In genomic region chr6:4973972-4974885, GRCh38 we compare ENCODE assay signal across 9 cellular contexts. TPM values are rescaled to one million over a fixed set of nuclear protein-coding genes. Genes with fewer than 3 reads are reported as not detected.
DNase-seq lines count a peak whose midpoint lies in the region; ATAC-seq, FAIRE-seq and TF ChIP-seq lines count a peak whose summit lies in the region.
"Had no signal": no experiment of that assay in that cellular context is flagged by ENCODE, and none has a peak within 500 bp of the region (broad histone marks: within the 10 kb centered on the region; RNA-seq: fewer than 3 reads in every experiment).

No MANE protein-coding gene starts in this region.

- no peak overlapping the region for H2BK120ac ChIP-seq in H1 (replicated peaks; ENCODE audit: low read depth, low read length)

- H2BK15ac ChIP-seq in H1 (ENCODE audit: low read length): no peak overlapping the region

- no peak overlapping the region for H3K56ac ChIP-seq in H1 (replicated peaks; ENCODE audit: insufficient read length, low read depth, low read length)

- H4K8ac ChIP-seq in H1 (ENCODE audit: extremely low read depth, insufficient read depth, low read length): peak overlapping the region; percentile 69; the same call in 1 of the 2 replicates

- FAIRE-seq in H1 (lab: Jason Lieb, UNC) (no peak), GM12891 (lab: Jason Lieb, UNC) (no peak)

- POLR2A ChIA-PET in BJ (lab: Charles Lee): interaction anchor here (0.7 kb wide), 1 partner anchor 10 kb away, joined by 3 read pairs; no protein-coding TSS in a partner anchor
- POLR2A ChIA-PET in H1 (lab: Charles Lee; ENCODE audit: partially characterized antibody): interaction anchor here (0.6 to 2.6 kb wide), 7 partner anchors 10 to 48 kb away, joined by 3 to 9 read pairs (median 3); partner anchors contain the start of gene RPP40

- H2AK5ac ChIP-seq in H1 (ENCODE audit: low read depth, low read length): no peak overlapping the region

- peaks cover 31% of the 10 kb centered on the region for H3K4me1 Mint-ChIP-seq in neural progenitor cell

- H3K27me3 Mint-ChIP-seq in neural progenitor cell (ENCODE audit: insufficient read depth, low read depth): peaks cover 20% of the 10 kb centered on the region

- no peak for ATAC-seq in GM19397 (IDR thresholded peaks at IDR 0.05; ENCODE audit: unreplicated experiment)
- ATAC-seq in HG02759 (IDR thresholded peaks at IDR 0.05; ENCODE audit: unreplicated experiment): no peak
- ATAC-seq: HCT116 had no signal

- no peak overlapping the region for H4K91ac ChIP-seq in H1 (replicated peaks; ENCODE audit: insufficient read length, low read length)

- H3K79me2 ChIP-seq in H1 (ENCODE audit: control insufficient read depth in 1 of 2, insufficient read depth in 2 of 2, low read length in 2 of 2) (no peaks in the 10 kb centered on the region), neural progenitor cell (ENCODE audit: low read depth) (no peaks in the 10 kb centered on the region)

- H3K4me3 ChIP-seq in BJ (ENCODE audit: low read depth, low read length) (no peak overlapping the region), H1 (ENCODE audit: extremely low read depth in 1 of 4, insufficient read depth in 2 of 4, low read depth in 3 of 4, low read length in 4 of 4) (peak overlapping the region in 1 of 4 experiments; percentile 9; a peak in 1 of 8 replicates), neural progenitor cell (no peak overlapping the region)

- peaks cover 0 to under 1% of the 10 kb centered on the region in 2 experiments; a peak in 1 of 4 replicates for H3K9me3 ChIP-seq in H1 (ENCODE audit: insufficient read depth in 2 of 2, low read depth in 1 of 2, low read length in 1 of 2)
- no peaks in the 10 kb centered on the region for H3K9me3 ChIP-seq in neural progenitor cell (ENCODE audit: low read depth)

- TF ChIP-seq EP300 in H1 (IDR thresholded peaks at IDR 0.05; ENCODE audit: borderline replicate concordance in 1 of 2, low read depth in 2 of 2, low read length in 2 of 2): no peak

- TF ChIP-seq CTCF in BJ (IDR thresholded peaks at IDR 0.05; ENCODE audit: insufficient read depth, low read depth, low read length) (no peak), H1 (IDR thresholded peaks at IDR 0.05; ENCODE audit: control extremely low read depth in 1 of 3, insufficient read depth in 1 of 3, low read depth in 1 of 3, low read length in 3 of 3) (no peak), neural progenitor cell (IDR thresholded peaks at IDR 0.05) (no peak)

- H2AFZ ChIP-seq in H1 (ENCODE audit: low read length): peak overlapping the region; percentile 43; the same call in 1 of the 2 replicates
- peak overlapping the region; percentile 65 for H2AFZ ChIP-seq in neural progenitor cell (replicated peaks)

- H2BK20ac ChIP-seq in H1 (ENCODE audit: low read length): no peak overlapping the region; the same call in 1 of the 2 replicates

- H3K4me3 Mint-ChIP-seq in neural progenitor cell: no peak overlapping the region

- peak overlapping the region; percentile 87 for H3K18ac ChIP-seq in H1 (ENCODE audit: extremely low read depth, low read length)

- peaks cover 45% of the 10 kb centered on the region for H3K9me3 Mint-ChIP-seq in neural progenitor cell

- H3K9ac ChIP-seq in H1 (replicated peaks in 1 of 4; ENCODE audit: extremely low read depth in 1 of 4, low read depth in 3 of 4, low read length in 3 of 4) (no peak overlapping the region; a peak in 1 of 7 replicates), neural progenitor cell (no peak overlapping the region)

- H4K5ac ChIP-seq in H1 (ENCODE audit: insufficient read length, low read depth, low read length): peak overlapping the region; percentile 11

- H3K4me2 ChIP-seq in H1 (ENCODE audit: insufficient read depth in 1 of 2, low read depth in 2 of 2, low read length in 2 of 2) (peak overlapping the region; percentile 37 to 51; a peak in 2 of 4 replicates), neural progenitor cell (peak overlapping the region; percentile 68)

- TF ChIP-seq POLR2A in H1 (IDR thresholded peaks at IDR 0.05; ENCODE audit: control extremely low read depth in 1 of 2, low read depth in 2 of 2, low read length in 2 of 2) (peak in 1 of 2 experiments; percentile 76; a peak in 2 of 3 replicates), GM12891 (IDR thresholded peaks at IDR 0.05; ENCODE audit: low read depth, low read length) (no peak)

- peak overlapping the region; percentile 57 for H3K27ac Mint-ChIP-seq in neural progenitor cell

- H4K20me1 ChIP-seq in H1 (replicated peaks in 1 of 2; ENCODE audit: control insufficient read depth in 1 of 2, insufficient read depth in 2 of 2, low read length in 2 of 2): no peaks in the 10 kb centered on the region
- H4K20me1 ChIP-seq in neural progenitor cell (ENCODE audit: low read depth): no peaks in the 10 kb centered on the region

- no peak overlapping the region for H3K23ac ChIP-seq in H1 (ENCODE audit: insufficient read length)

- no peak overlapping the region for H3K14ac ChIP-seq in H1 (ENCODE audit: insufficient read length)

- H3K23me2 ChIP-seq in H1 (ENCODE audit: low read depth, low read length): no peaks in the 10 kb centered on the region

- H3K79me1 ChIP-seq in H1 (ENCODE audit: low read depth, low read length): no peaks in the 10 kb centered on the region

- H3K27me3 ChIP-seq in BJ (ENCODE audit: control insufficient read depth, insufficient read depth, low read length) (peaks cover 7% of the 10 kb centered on the region), H1 (replicated peaks in 1 of 4; ENCODE audit: control insufficient read depth in 3 of 4, extremely low read depth in 1 of 4, insufficient read depth in 3 of 4, low read length in 3 of 4) (no peaks in the 10 kb centered on the region), neural progenitor cell (no peaks in the 10 kb centered on the region)

- CTCF ChIA-PET in BJ (lab: Yijun Ruan, JAX): interaction anchor here (0.8 to 1.7 kb wide), 2 partner anchors 8 to 12 kb away, joined by 3 to 5 read pairs; no protein-coding TSS in a partner anchor
- CTCF ChIA-PET in H1 (lab: Charles Lee; ENCODE audit: partially characterized antibody): interaction anchor here (0.5 to 2.1 kb wide), 14 partner anchors 9 to 820 kb away, joined by 3 to 7 read pairs (median 3); no protein-coding TSS in a partner anchor

- no peaks in the 10 kb centered on the region for H3K36me3 ChIP-seq in BJ (ENCODE audit: control insufficient read depth, insufficient read depth, low read length)
- no peaks in the 10 kb centered on the region for H3K36me3 ChIP-seq in H1 (ENCODE audit: control insufficient read depth in 2 of 4, insufficient read depth in 4 of 4, low read length in 3 of 4)
- no peaks in the 10 kb centered on the region for H3K36me3 ChIP-seq in neural progenitor cell

- no peak overlapping the region for H3K4ac ChIP-seq in H1 (replicated peaks; ENCODE audit: insufficient read length, low read depth, low read length)

- H3K36me3 Mint-ChIP-seq in neural progenitor cell: peaks cover 2% of the 10 kb centered on the region

- H3K27ac ChIP-seq in H1 (ENCODE audit: low read depth, low read length): no peak overlapping the region
- H3K27ac ChIP-seq in neural progenitor cell: no peak overlapping the region

- peak overlapping the region; percentile 95; the same call in 1 of the 2 replicates for H2BK12ac ChIP-seq in H1 (ENCODE audit: low read depth, low read length)

- H3K4me1 ChIP-seq in H1 (replicated peaks in 1 of 4; ENCODE audit: control insufficient read depth in 3 of 4, insufficient read depth in 4 of 4, low read length in 3 of 4) (peaks cover 4 to 8% (median 6%) of the 10 kb centered on the region in 4 experiments), neural progenitor cell (peaks cover 17% of the 10 kb centered on the region)

- 0 out of 2 replicates have a peak overlapping the region, but pooled peaks have one; percentile 60 for H2BK5ac ChIP-seq in H1 (ENCODE audit: low read depth, low read length)

- TF ChIP-seq RAD21 in H1 (IDR thresholded peaks at IDR 0.05 in 1 of 2, conservative IDR thresholded peaks at IDR 0.05 in 1 of 2; ENCODE audit: low read depth in 2 of 2, low read length in 2 of 2): no peak; a peak in 1 of 4 replicates

- peaks cover 10% of the 10 kb centered on the region for H3F3A ChIP-seq in neural progenitor cell (ENCODE audit: low read depth)

- WGBS in H1 (ENCODE audit: extremely low coverage in 1 of 2, insufficient coverage in 1 of 2, insufficient read length in 1 of 2, insufficient replicate concordance in 2 of 2, low coverage in 1 of 2, low lambda C conversion rate in 2 of 2, missing lambda C conversion rate in 1 of 2), 2 experiments: 56% methylated on average over 14 of the region's 14 CpGs; no CpG with 5 or more reads in 1 of the 2 experiments

- peak; percentile 12 for DNase-seq in BJ (ENCODE audit: low read depth)
- DNase-seq in NCI-H2107 (lab: John Stamatoyannopoulos, UW): peak; percentile 54
- peak; percentile 47 to 66 for DNase-seq in H1 (ENCODE audit: low read depth in 1 of 2, low spot score in 2 of 2)
- DNase-seq in neural progenitor cell (ENCODE audit: low spot score): peak; percentile 80
- no peak for DNase-seq in T1000 (lab: John Stamatoyannopoulos, UW)
- no peak for DNase-seq in GM12891 (ENCODE audit: insufficient read length, low spot score)

TF ChIP-seq in H1, 55 proteins besides CTCF, POLR2A, EP300 and RAD21 (continues in another document):
- no peak for TF ChIP-seq POU5F1 (IDR thresholded peaks at IDR 0.05; ENCODE audit: low read depth, low read length)
- no peak for TF ChIP-seq SRF (IDR thresholded peaks at IDR 0.05; ENCODE audit: low read depth, low read length)
- peak; percentile 82 for TF ChIP-seq TAF1 (IDR thresholded peaks at IDR 0.05; ENCODE audit: low read depth, low read length)
- TF ChIP-seq SIRT6 (IDR thresholded peaks at IDR 0.05; ENCODE audit: low read length): no peak

TF ChIP-seq in GM12891, 5 proteins besides CTCF, POLR2A, EP300 and RAD21:
- TF ChIP-seq TAF1 (IDR thresholded peaks at IDR 0.05; ENCODE audit: low read depth, low read length) (no peak), SPI1 (IDR thresholded peaks at IDR 0.05; ENCODE audit: low read depth, low read length) (no peak), PAX5 (IDR thresholded peaks at IDR 0.05; ENCODE audit: insufficient read depth, low read length, severe bottlenecking) (no peak), POLR2AphosphoS5 (IDR thresholded peaks at IDR 0.05; ENCODE audit: low read depth, low read length) (no peak), POU2F2 (IDR thresholded peaks at IDR 0.05; ENCODE audit: low read depth, low read length) (no peak)

RNA-seq across cellular contexts. Expression of gene RPP40, which starts 29.6 kb away (rescaled TPM):
- polyA plus RNA-seq in BJ (2011; rRNA removed) (5.6 and 8.7 TPM in 2 replicates), H1 (2011; rRNA removed) (5.1 and 7.0 TPM in 2 replicates)
- polyA minus RNA-seq in BJ (2011; rRNA and poly(A)+ RNA removed): 2.3 and 3.6 TPM in 2 replicates
- total RNA-seq in H1 (2021; fragmentation: NEBNext Ultra II Directional; extraction: Animal tissue kit (Norgen Biotek cat#: 25700)): 15.7 and 17.1 TPM in 2 replicates
- polyA plus RNA-seq in H1 (2011; cell fraction: cytosol; rRNA removed): 8.8 TPM
- 3.6 TPM for polyA plus RNA-seq in H1 (2011; cell fraction: nucleus; rRNA removed)
- polyA plus RNA-seq in H1 (2012, experiment 1 of 2): 10.1 to 15.2 TPM (median 10.3 TPM) in 4 replicates
- 7.5 TPM for polyA plus RNA-seq in H1 (2012, experiment 2 of 2)
- polyA plus RNA-seq in H1 (2013, experiment 1 of 2): 10.9 TPM
- polyA plus RNA-seq in H1 (2013, experiment 2 of 2): 12.1 TPM
- 3.3 and 4.9 TPM in 2 replicates for polyA minus RNA-seq in H1 (2011; rRNA and poly(A)+ RNA removed)
- polyA minus RNA-seq in H1 (2011; cell fraction: cytosol; rRNA and poly(A)+ RNA removed): 4.3 TPM
- polyA minus RNA-seq in H1 (2011; cell fraction: nucleus; rRNA and poly(A)+ RNA removed): 4.4 TPM
- 19.3 and 23.2 TPM in 2 replicates for total RNA-seq in neural progenitor cell (ENCODE audit: low replicate concordance)
- polyA plus RNA-seq in GM12891 (2012; ENCODE audit: low read depth, missing spikeins): 6.8 TPM

Comparison
In these comparisons a context has a peak if more than half of its experiments do, and no peak if none do; other contexts are left out.
1. DNase-seq: peak in BJ (single experiment), NCI-H2107 (single experiment), H1 (2 of 2) and neural progenitor cell (single experiment); none in T1000 (single experiment) and GM12891 (single experiment).